In the genomic region with DNA sequence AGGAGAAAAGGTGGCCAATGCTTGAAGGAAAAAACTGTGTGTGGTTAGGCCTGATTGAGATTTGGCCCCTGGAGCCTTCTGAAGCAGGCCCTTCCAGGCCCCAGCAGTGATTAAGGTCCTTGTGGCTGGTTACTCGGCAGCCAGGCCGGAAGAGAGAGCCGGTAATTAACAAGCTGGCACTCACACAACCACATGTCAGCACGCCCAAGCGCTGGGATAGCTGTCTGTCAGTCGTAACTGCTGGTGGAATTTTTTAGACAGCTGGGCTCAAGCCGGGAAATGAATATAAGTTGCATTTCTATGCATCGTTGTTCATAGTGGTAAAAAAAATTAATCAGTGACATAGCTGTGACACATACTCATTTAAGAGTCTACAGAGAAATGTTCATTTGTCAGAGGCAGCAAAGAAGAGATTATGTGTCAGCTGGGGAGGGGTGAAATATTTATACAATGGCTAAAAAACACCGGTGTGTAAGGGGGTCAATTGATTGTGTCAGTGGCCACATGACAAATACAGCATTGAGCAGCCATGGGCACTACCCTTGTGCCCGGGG, we compare ENCODE assay signal across 12 cellular contexts. TPM values are rescaled to one million over a fixed set of nuclear protein-coding genes. Genes with fewer than 3 reads are reported as not detected.
DNase-seq lines count a peak whose midpoint lies in the region; ATAC-seq, FAIRE-seq and TF ChIP-seq lines count a peak whose summit lies in the region.
"Had no signal": no experiment of that assay in that cellular context is flagged by ENCODE, and none has a peak within 500 bp of the region (broad histone marks: within the 10 kb centered on the region; RNA-seq: fewer than 3 reads in every experiment).

No MANE protein-coding gene starts in this region.

- H2AFZ ChIP-seq in astrocyte (ENCODE audit: low read depth, low read length) (no peak overlapping the region), Karpas-422 (ENCODE audit: low read length) (no peak overlapping the region)

- in situ Hi-C loops in Caki2 (cut with HindIII; ENCODE audit: low pct_unique_long_range_greater_than_20kb, low sequenced_read_pairs) = no loop called here

- H3K9me2 ChIP-seq in Karpas-422 (replicated peaks; ENCODE audit: insufficient read depth, low read length) = no peaks in the 10 kb centered on the region

- intact Hi-C loops in left lung (cut with DNase I) = no loop called here

- H4K20me1 ChIP-seq in astrocyte (ENCODE audit: insufficient read depth, low read length) (no peaks in the 10 kb centered on the region), Karpas-422 (ENCODE audit: insufficient read depth, low read depth, low read length) (no peaks in the 10 kb centered on the region)

- no peaks in the 10 kb centered on the region for H3K9me3 Mint-ChIP-seq in astrocyte (ENCODE audit: unreplicated experiment)

- H3K9me3 ChIP-seq in astrocyte (ENCODE audit: insufficient read depth, low read depth, low read length) (no peaks in the 10 kb centered on the region), left lung (no peaks in the 10 kb centered on the region), Karpas-422 (ENCODE audit: low read length) (no peaks in the 10 kb centered on the region)
- H3K9me3 ChIP-seq: Caco-2, suprapubic skin had no signal

- no peak overlapping the region for H3K27ac Mint-ChIP-seq in astrocyte (ENCODE audit: unreplicated experiment)

- no peaks in the 10 kb centered on the region for H3K79me2 ChIP-seq in astrocyte (ENCODE audit: insufficient read depth, low read length)
- H3K79me2 ChIP-seq in Karpas-422 (ENCODE audit: low read length) = no peaks in the 10 kb centered on the region

- H3K27me3 ChIP-seq in astrocyte (ENCODE audit: insufficient read depth, low read length) (peaks cover 34% of the 10 kb centered on the region), left lung (peaks cover 0 to 19% of the 10 kb centered on the region in 2 donors), Karpas-422 (ENCODE audit: low read length) (no peaks in the 10 kb centered on the region)

- H3K4me2 ChIP-seq in astrocyte (ENCODE audit: low read length) = no peak overlapping the region
- no peak overlapping the region for H3K4me2 ChIP-seq in Karpas-422 (ENCODE audit: low read depth, low read length, poor library complexity, severe bottlenecking)

- no peaks in the 10 kb centered on the region for H3K36me3 ChIP-seq in astrocyte (ENCODE audit: insufficient read depth, low read length)
- H3K36me3 ChIP-seq in left lung = no peaks in the 10 kb centered on the region
- no peaks in the 10 kb centered on the region for H3K36me3 ChIP-seq in Karpas-422 (ENCODE audit: insufficient read depth, low read length)
- H3K36me3 ChIP-seq: suprapubic skin had no signal

- H3K4me1 Mint-ChIP-seq in astrocyte (ENCODE audit: low read depth, unreplicated experiment) = peaks cover 13% of the 10 kb centered on the region

- no peaks in the 10 kb centered on the region for H3K36me3 Mint-ChIP-seq in astrocyte (ENCODE audit: low read depth, unreplicated experiment)

- peaks cover 60% of the 10 kb centered on the region for H3K27me3 Mint-ChIP-seq in astrocyte (ENCODE audit: low read depth, unreplicated experiment)

- no peak overlapping the region for H3K4me3 Mint-ChIP-seq in astrocyte (ENCODE audit: unreplicated experiment)

- peak; percentile 75 for DNase-seq in Caki2 (ENCODE audit: low read depth)
- peak; percentile 14 for DNase-seq in NCI-H1694 (lab: John Stamatoyannopoulos, UW)
- peak; percentile 23 for DNase-seq in astrocyte (ENCODE audit: low read depth)
- no peak for DNase-seq in left lung
- no peak for DNase-seq in activated CD4-positive, alpha-beta T cell treated with anti-CD3 and anti-CD28 coated beads for 4 hours
- no peak for DNase-seq in Karpas-422
- DNase-seq in dedifferentiated amniotic fluid mesenchymal stem cell (ENCODE audit: extremely low spot score) = no peak
- no peak for DNase-seq in NCI-H187 treated with DMSO at 0.1 percent for 48 hours (lab: John Stamatoyannopoulos, UW)
- DNase-seq: Caco-2; stimulated activated CD4-positive, alpha-beta T cell treated with anti-CD3 and anti-CD28 coated beads, Interleukin-4, amount 100 ng/mL, for 24 hours had no signal

- TF ChIP-seq CTCF in astrocyte (IDR thresholded peaks at IDR 0.05; ENCODE audit: insufficient read depth, low read depth, low read length) (no peak), left lung (IDR thresholded peaks at IDR 0.05) (no peak)

- no peak for FAIRE-seq in astrocyte (lab: Jason Lieb, UNC)
- FAIRE-seq: islet of Langerhans had no signal

- H3K27ac ChIP-seq in astrocyte (ENCODE audit: low read depth, low read length) (no peak overlapping the region), left lung (no peak overlapping the region), Karpas-422 (ENCODE audit: low read length) (no peak overlapping the region)
- H3K27ac ChIP-seq: suprapubic skin had no signal

- H3K9ac ChIP-seq in astrocyte (ENCODE audit: low read length) = no peak overlapping the region
- H3K9ac ChIP-seq in Karpas-422 (ENCODE audit: low read length) = no peak overlapping the region

- ATAC-seq in left lung = peak; percentile 66

- peaks cover 18% of the 10 kb centered on the region for H3K4me1 ChIP-seq in astrocyte (ENCODE audit: insufficient read depth, low read length)
- H3K4me1 ChIP-seq in left lung = peaks cover 0 to 20% of the 10 kb centered on the region in 2 donors
- H3K4me1 ChIP-seq in Karpas-422 (ENCODE audit: low read length) = peaks cover 27% of the 10 kb centered on the region
- H3K4me1 ChIP-seq: Caco-2 had no signal

- H3K4me3 ChIP-seq in astrocyte (ENCODE audit: insufficient read depth, low read depth, low read length) (no peak overlapping the region), left lung (no peak overlapping the region), Karpas-422 (ENCODE audit: low read length) (no peak overlapping the region)
- H3K4me3 ChIP-seq: suprapubic skin had no signal

RNA-seq across cellular contexts. Expression of gene ARAP3, which starts 13.7 kb away (rescaled TPM):
- total RNA-seq in Caki2 (2014; rRNA removed; shearing (Covaris generic); ENCODE audit: low replicate concordance) = 10.6 and 11.8 TPM in 2 replicates
- total RNA-seq in astrocyte (14.9 and 17.4 TPM in 2 replicates), left lung (10 to 100 TPM; 20.5 to 41.0 TPM)
- total RNA-seq in Karpas-422 (2014; rRNA removed; shearing (Covaris generic); ENCODE audit: low replicate concordance) = 0.07 TPM in 1 of 2 replicates, not detected in the other

RNA-seq across cellular contexts. Expression of gene FCHSD1, which starts 44.5 kb away (rescaled TPM):
- 19.7 and 23.2 TPM in 2 replicates for total RNA-seq in Caki2 (2014; rRNA removed; shearing (Covaris generic); ENCODE audit: low replicate concordance)
- total RNA-seq in astrocyte (39.4 and 40.6 TPM in 2 replicates), left lung (10 to 100 TPM; 18.0 to 18.7 TPM)
- 14.6 and 19.3 TPM in 2 replicates for total RNA-seq in Karpas-422 (2014; rRNA removed; shearing (Covaris generic); ENCODE audit: low replicate concordance)

RNA-seq across cellular contexts. Expression of gene RELL2, which starts 58.9 kb away (rescaled TPM):
- 2.6 and 2.7 TPM in 2 replicates for total RNA-seq in Caki2 (2014; rRNA removed; shearing (Covaris generic); ENCODE audit: low replicate concordance)
- total RNA-seq in astrocyte (12.2 and 12.9 TPM in 2 replicates), left lung (1 to 10 TPM; 2.6 to 6.3 TPM)
- 20.4 and 48.3 TPM in 2 replicates for total RNA-seq in Karpas-422 (2014; rRNA removed; shearing (Covaris generic); ENCODE audit: low replicate concordance)

RNA-seq across cellular contexts. Expression of gene HDAC3, which starts 59.1 kb away (rescaled TPM):
- total RNA-seq in Caki2 (2014; rRNA removed; shearing (Covaris generic); ENCODE audit: low replicate concordance) = 89.9 and 114 TPM in 2 replicates
- 60.7 and 63.8 TPM in 2 replicates for total RNA-seq in astrocyte
- total RNA-seq in left lung = 10 to 100 TPM; 41.2 to 50.0 TPM
- 96.0 and 128 TPM in 2 replicates for total RNA-seq in Karpas-422 (2014; rRNA removed; shearing (Covaris generic); ENCODE audit: low replicate concordance)

Comparison
In these comparisons a context has a peak if more than half of its experiments do, and no peak if none do; other contexts are left out.
1. DNase-seq: peak in Caki2 (single experiment), NCI-H1694 (single experiment) and astrocyte (single experiment); none in left lung (0 of 2), activated CD4-positive, alpha-beta T cell treated with anti-CD3 and anti-CD28 coated beads for 4 hours (0 of 2), Karpas-422 (single experiment), dedifferentiated amniotic fluid mesenchymal stem cell (single experiment) and NCI-H187 treated with DMSO at 0.1 percent for 48 hours (single experiment).
2. RNA of gene ARAP3, which starts 13.7 kb away (total RNA-seq): 20.5 to 41.0 TPM in left lung, 14.9 to 17.4 TPM in astrocyte and 10.6 to 11.8 TPM in Caki2; 0.07 TPM in Karpas-422; every median in the first group is over 10 times any median in the second.